ENCODE assay signal across 17 cellular contexts in the genomic region with DNA sequence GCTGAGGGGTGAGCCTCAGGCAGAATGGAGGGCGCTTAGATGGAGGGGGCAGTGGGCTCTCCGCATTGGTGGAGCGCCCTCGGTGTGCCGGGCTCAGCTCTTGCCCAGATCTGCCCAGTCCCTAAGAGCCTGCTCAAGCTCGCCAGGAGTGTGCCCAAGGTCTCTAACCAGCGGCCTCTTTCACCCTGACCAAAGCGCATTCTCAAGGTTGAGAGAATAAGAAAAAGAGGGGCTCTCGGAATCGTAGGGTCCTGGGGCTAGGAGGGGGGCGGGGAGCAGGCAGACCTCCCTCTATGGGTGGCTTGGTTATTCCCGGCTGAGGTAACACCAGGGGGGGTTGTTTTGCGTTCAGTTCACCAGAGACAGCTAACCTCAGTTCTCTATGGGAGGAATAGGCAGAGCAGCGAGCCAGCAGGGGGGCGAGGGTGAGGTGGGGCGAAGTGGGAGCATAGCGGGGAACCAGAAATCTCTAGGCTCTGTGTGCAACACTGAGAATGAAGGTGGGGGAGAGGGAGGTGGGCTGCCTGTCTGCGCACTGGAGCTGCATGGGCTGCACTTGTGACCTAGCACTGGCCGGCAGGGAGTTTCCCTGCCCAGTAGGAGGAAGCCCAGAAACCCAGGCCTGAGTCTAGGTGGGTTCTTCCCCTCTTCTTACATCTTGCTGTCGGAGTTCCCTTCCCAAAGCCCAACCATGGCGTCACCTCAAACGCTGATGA. TPM values are rescaled to one million over a fixed set of nuclear protein-coding genes. Genes with fewer than 3 reads are reported as not detected.
DNase-seq lines count a peak whose midpoint lies in the region; ATAC-seq and TF ChIP-seq lines count a peak whose summit lies in the region.
"Had no signal": no experiment of that assay in that cellular context is flagged by ENCODE, and none has a peak within 500 bp of the region (broad histone marks: within the 10 kb centered on the region; RNA-seq: fewer than 3 reads in every experiment).

No MANE protein-coding gene starts in this region.

- 14% methylated on average over 21 of the region's 22 CpGs for WGBS in suprapubic skin
- WGBS in body of pancreas, 2 donors: 7 to 18% methylated on average over 16 to 22 of the region's 22 CpGs

- no peak for ATAC-seq in body of pancreas
- ATAC-seq: natural killer cell, sciatic nerve had no signal

- H3K27ac ChIP-seq in suprapubic skin (no peak overlapping the region), body of pancreas (no peak overlapping the region)
- H3K27ac ChIP-seq: epithelial cell of prostate, transverse colon had no signal

- H3K9me3 ChIP-seq in NT2/D1 (ENCODE audit: insufficient read depth, low read length): no peaks in the 10 kb centered on the region
- no peaks in the 10 kb centered on the region for H3K9me3 ChIP-seq in iPS-18c (ENCODE audit: control insufficient read depth, insufficient read depth, low read length)
- H3K9me3 ChIP-seq in suprapubic skin: no peaks in the 10 kb centered on the region
- no peaks in the 10 kb centered on the region for H3K9me3 ChIP-seq in body of pancreas
- H3K9me3 ChIP-seq: transverse colon had no signal

- intact Hi-C loops in body of pancreas (cut with DNase I): no loop called here

- H3K4me1 ChIP-seq in NT2/D1 (ENCODE audit: insufficient read depth, insufficient read length): peaks cover 18% of the 10 kb centered on the region
- peaks cover 37% of the 10 kb centered on the region for H3K4me1 ChIP-seq in suprapubic skin
- peaks cover 36% of the 10 kb centered on the region for H3K4me1 ChIP-seq in body of pancreas

- no peak for TF ChIP-seq EP300 in suprapubic skin (IDR thresholded peaks at IDR 0.05)

- H3K9ac ChIP-seq in NT2/D1 (ENCODE audit: insufficient read length, low read depth): no peak overlapping the region

- peaks cover 100% of the 10 kb centered on the region for H3K27me3 ChIP-seq in NT2/D1 (ENCODE audit: insufficient read depth, insufficient read length)
- H3K27me3 ChIP-seq in suprapubic skin: peaks cover 90% of the 10 kb centered on the region
- H3K27me3 ChIP-seq in body of pancreas: peaks cover 5 to 59% of the 10 kb centered on the region in 2 donors

- DNase-seq in NCI-H524 (lab: John Stamatoyannopoulos, UW) (peak; percentile 6 to 59), NCI-H524 treated with DMSO at 0.1 percent for 48 hours (lab: John Stamatoyannopoulos, UW) (no peak), NT2/D1 (ENCODE audit: low read depth, low spot score) (no peak), suprapubic skin (ENCODE audit: low spot score in 2 of 2) (no peak), body of pancreas (no peak), DMS153 (lab: John Stamatoyannopoulos, UW) (no peak), SHP77 treated with DMSO at 0.1 percent for 48 hours (lab: John Stamatoyannopoulos, UW) (no peak)
- DNase-seq: activated naive CD4-positive, alpha-beta T cell; MM.1S; natural killer cell; NCI-H2107; stimulated activated CD4-positive, alpha-beta T cell treated with anti-CD3 and anti-CD28 coated beads, Interleukin-4, amount 100 ng/mL, for 1 hour; transverse colon had no signal

- H3K4me3 ChIP-seq in NT2/D1 (ENCODE audit: insufficient read length, low read depth): peak overlapping the region; percentile 37
- H3K4me3 ChIP-seq in iPS-18c (ENCODE audit: insufficient read depth, low read depth, low read length): peak overlapping the region; percentile 57; the same call in 1 of the 2 replicates
- peak overlapping the region; percentile 57 for H3K4me3 ChIP-seq in suprapubic skin
- no peak overlapping the region for H3K4me3 ChIP-seq in body of pancreas

- H3K36me3 ChIP-seq in NT2/D1 (ENCODE audit: insufficient read depth, insufficient read length, low read length) (no peaks in the 10 kb centered on the region), suprapubic skin (no peaks in the 10 kb centered on the region), body of pancreas (replicated peaks in 1 of 2; ENCODE audit: insufficient read depth in 1 of 2, low read depth in 2 of 2) (no peaks in the 10 kb centered on the region)
- H3K36me3 ChIP-seq: transverse colon had no signal

- no peak for TF ChIP-seq POLR2A in suprapubic skin (IDR thresholded peaks at IDR 0.05)
- TF ChIP-seq POLR2A in body of pancreas (IDR thresholded peaks at IDR 0.05): no peak

- TF ChIP-seq CTCF in suprapubic skin (IDR thresholded peaks at IDR 0.05) (no peak), body of pancreas (IDR thresholded peaks at IDR 0.05) (no peak)

RNA-seq across cellular contexts. Expression of gene TMEM132E, which starts 3.0 kb away (rescaled TPM):
- total RNA-seq in suprapubic skin (under 1 TPM in 1 of 4 donors, not detected in 3; 0.08 TPM), body of pancreas (not detected)
- total RNA-seq: HT1080, transverse colon had no signal

Comparison
In these comparisons a context has a peak if more than half of its experiments do, and no peak if none do; other contexts are left out.
1. DNase-seq: peak in NCI-H524 (2 of 2); none in NCI-H524 treated with DMSO at 0.1 percent for 48 hours (single experiment), NT2/D1 (single experiment), suprapubic skin (0 of 2), body of pancreas (0 of 4), DMS153 (single experiment) and SHP77 treated with DMSO at 0.1 percent for 48 hours (single experiment).
2. H3K4me3 ChIP-seq: peak in NT2/D1 (single experiment), iPS-18c (single experiment) and suprapubic skin (single experiment); none in body of pancreas (0 of 2).